In the genomic region with DNA sequence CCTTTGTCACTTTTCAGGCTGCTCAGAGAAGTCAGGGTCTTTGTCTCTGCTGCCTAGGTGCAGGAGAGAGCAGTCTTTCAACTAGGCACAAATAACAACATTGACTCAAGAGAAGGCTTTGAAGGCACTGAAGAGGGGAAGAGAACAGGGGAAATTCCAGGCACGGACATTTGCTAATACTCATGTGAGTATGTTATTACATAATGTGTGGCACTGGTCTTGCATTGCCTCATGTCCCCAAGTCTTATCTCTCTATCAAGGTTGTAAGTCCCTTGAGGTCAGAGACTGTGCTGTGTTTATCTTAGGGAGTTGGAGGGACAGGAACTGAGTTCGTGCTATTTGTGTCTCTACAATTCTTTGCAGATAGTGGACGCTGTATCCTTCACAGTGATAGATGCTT, we compare ENCODE assay signal across 13 cellular contexts.
DNase-seq lines count a peak whose midpoint lies in the region; ATAC-seq, FAIRE-seq and TF ChIP-seq lines count a peak whose summit lies in the region.
"Had no signal": no experiment of that assay in that cellular context is flagged by ENCODE, and none has a peak within 500 bp of the region (broad histone marks: within the 10 kb centered on the region; RNA-seq: fewer than 3 reads in every experiment).

No MANE protein-coding gene starts in this region.

- H3K9me3 Mint-ChIP-seq in activated B cell treated with CpG ODN at 0.5 μM for 24 hours = peaks cover 6% of the 10 kb centered on the region
- peaks cover 22% of the 10 kb centered on the region for H3K9me3 Mint-ChIP-seq in neural progenitor cell
- H3K9me3 Mint-ChIP-seq in activated CD4-positive, alpha-beta T cell treated with anti-CD3 and anti-CD28 coated beads for 36 hours (ENCODE audit: low read depth) = peaks cover 10% of the 10 kb centered on the region

- no peaks in the 10 kb centered on the region for H3K27me3 ChIP-seq in neural progenitor cell
- H3K27me3 ChIP-seq: stomach had no signal

- H3K4me1 ChIP-seq in neural progenitor cell = peaks cover 25% of the 10 kb centered on the region

- H3K4me3 ChIP-seq in neural progenitor cell = no peak overlapping the region
- H3K4me3 ChIP-seq: stomach had no signal

- peaks cover 21% of the 10 kb centered on the region for H3F3A ChIP-seq in neural progenitor cell (ENCODE audit: low read depth)

- TF ChIP-seq CTCF in activated B cell treated with CpG ODN at 0.5 μM for 24 hours (IDR thresholded peaks at IDR 0.05) (no peak), neural progenitor cell (IDR thresholded peaks at IDR 0.05) (no peak)

- no peaks in the 10 kb centered on the region for H3K79me2 ChIP-seq in neural progenitor cell (ENCODE audit: low read depth)

- intact Hi-C loops in activated B cell treated with CpG ODN at 0.5 μM for 24 hours (cut with micrococcal nuclease) = loop anchor here (1.0 to 2.0 kb wide), 3 partner anchors 8 to 229 kb away; a partner anchor contains a TSS
- intact Hi-C loops in activated CD4-positive, alpha-beta T cell treated with anti-CD3 and anti-CD28 coated beads for 36 hours (cut with DNase I, micrococcal nuclease) = loop anchor here in 1 of 2 experiments (5.0 kb wide), 1 partner anchor 97 kb away; a partner anchor contains a TSS

- no peaks in the 10 kb centered on the region for H4K20me1 ChIP-seq in neural progenitor cell (ENCODE audit: low read depth)

- no peak for DNase-seq in GM12892 (ENCODE audit: insufficient read length)
- DNase-seq in Kasumi-1 (lab: John Stamatoyannopoulos, UW) = peak; percentile 33 to 39
- no peak for DNase-seq in activated B cell treated with CpG ODN at 0.5 μM for 24 hours
- DNase-seq in neural progenitor cell (ENCODE audit: low spot score) = no peak
- DNase-seq in hepatic stellate cell (ENCODE audit: low spot score) = no peak
- no peak for DNase-seq in NCI-H446 treated with DMSO at 0.1 percent for 48 hours (lab: John Stamatoyannopoulos, UW)
- no peak for DNase-seq in activated CD4-positive, alpha-beta T cell treated with anti-CD3 and anti-CD28 coated beads for 36 hours
- no peak for DNase-seq in H54 (ENCODE audit: insufficient read length, low spot score)
- DNase-seq: activated T-cell treated with anti-CD3 and anti-CD28 coated beads, Interleukin-2, amount 50 U/mL, for 4 hours; H9; hippocampal formation; stomach had no signal

- no peak overlapping the region for H3K9ac ChIP-seq in neural progenitor cell

- ATAC-seq in activated B cell treated with CpG ODN at 0.5 μM for 24 hours (ENCODE audit: low read depth) = peak; percentile 35
- ATAC-seq in activated CD4-positive, alpha-beta T cell treated with anti-CD3 and anti-CD28 coated beads for 36 hours = no peak
- ATAC-seq: activated T-cell treated with anti-CD3 and anti-CD28 coated beads, Interleukin-2, amount 50 U/mL, for 4 hours had no signal

- peak overlapping the region; percentile 90 for H3K27ac ChIP-seq in neural progenitor cell

- peaks cover 3% of the 10 kb centered on the region for H3K9me3 ChIP-seq in neural progenitor cell (ENCODE audit: low read depth)
- H3K9me3 ChIP-seq: stomach had no signal

- POLR2A ChIA-PET in activated B cell treated with CpG ODN at 0.5 μM for 24 hours (lab: Charles Lee) = interaction anchor here (1.6 to 5.1 kb wide), 6 partner anchors 8 to 113 kb away, joined by 9 to 146 read pairs (median 46); a partner anchor contains a TSS
- POLR2A ChIA-PET in activated CD4-positive, alpha-beta T cell treated with anti-CD3 and anti-CD28 coated beads for 36 hours (lab: Charles Lee) = no interaction called here

- peak; percentile 81 for FAIRE-seq in GM12892 (lab: Jason Lieb, UNC)
- FAIRE-seq in H54 (lab: Jason Lieb, UNC) = no peak
- FAIRE-seq: endothelial cell of umbilical vein had no signal

- peaks cover 4% of the 10 kb centered on the region for H3K36me3 Mint-ChIP-seq in activated B cell treated with CpG ODN at 0.5 μM for 24 hours (ENCODE audit: low read depth)
- H3K36me3 Mint-ChIP-seq in neural progenitor cell = no peaks in the 10 kb centered on the region
- peaks cover 4% of the 10 kb centered on the region for H3K36me3 Mint-ChIP-seq in activated CD4-positive, alpha-beta T cell treated with anti-CD3 and anti-CD28 coated beads for 36 hours (ENCODE audit: low read depth)

- TF ChIP-seq POLR2A in GM12892 (IDR thresholded peaks at IDR 0.05; ENCODE audit: low read depth, low read length) (no peak), H54 (IDR thresholded peaks at IDR 0.05; ENCODE audit: low read depth, low read length) (no peak)

- CTCF ChIA-PET in activated B cell treated with CpG ODN at 0.5 μM for 24 hours (lab: Charles Lee) = no interaction called here
- CTCF ChIA-PET in activated CD4-positive, alpha-beta T cell treated with anti-CD3 and anti-CD28 coated beads for 36 hours (lab: Charles Lee) = no interaction called here

- peak overlapping the region; percentile 64 for H3K4me3 Mint-ChIP-seq in activated B cell treated with CpG ODN at 0.5 μM for 24 hours
- H3K4me3 Mint-ChIP-seq in neural progenitor cell = no peak overlapping the region
- H3K4me3 Mint-ChIP-seq in activated CD4-positive, alpha-beta T cell treated with anti-CD3 and anti-CD28 coated beads for 36 hours = no peak overlapping the region
- H3K4me3 Mint-ChIP-seq: activated T-cell treated with anti-CD3 and anti-CD28 coated beads, Interleukin-2, amount 50 U/mL, for 4 hours; H9 had no signal

- peak overlapping the region; percentile 97 for H3K27ac Mint-ChIP-seq in activated B cell treated with CpG ODN at 0.5 μM for 24 hours
- peak overlapping the region; percentile 23 for H3K27ac Mint-ChIP-seq in neural progenitor cell
- H3K27ac Mint-ChIP-seq in activated CD4-positive, alpha-beta T cell treated with anti-CD3 and anti-CD28 coated beads for 36 hours = no peak overlapping the region
- H3K27ac Mint-ChIP-seq: H9 had no signal

- no peak overlapping the region for H2AFZ ChIP-seq in neural progenitor cell (replicated peaks)

- H3K27me3 Mint-ChIP-seq in activated B cell treated with CpG ODN at 0.5 μM for 24 hours (no peaks in the 10 kb centered on the region), neural progenitor cell (ENCODE audit: insufficient read depth, low read depth) (peaks cover 8% of the 10 kb centered on the region)
- no peaks in the 10 kb centered on the region for H3K27me3 Mint-ChIP-seq in activated CD4-positive, alpha-beta T cell treated with anti-CD3 and anti-CD28 coated beads for 36 hours

- H3K36me3 ChIP-seq in neural progenitor cell = no peaks in the 10 kb centered on the region
- H3K36me3 ChIP-seq: stomach had no signal

- H3K4me2 ChIP-seq in neural progenitor cell = peak overlapping the region; percentile 45

- H3K4me1 Mint-ChIP-seq in activated B cell treated with CpG ODN at 0.5 μM for 24 hours (peaks cover 98% of the 10 kb centered on the region), neural progenitor cell (peaks cover 23% of the 10 kb centered on the region)
- peaks cover 36% of the 10 kb centered on the region for H3K4me1 Mint-ChIP-seq in activated CD4-positive, alpha-beta T cell treated with anti-CD3 and anti-CD28 coated beads for 36 hours
- H3K4me1 Mint-ChIP-seq: H9 had no signal

Comparison
In these comparisons a context has a peak if more than half of its experiments do, and no peak if none do; other contexts are left out.
1. DNase-seq: peak in Kasumi-1 (2 of 2); none in GM12892 (single experiment), activated B cell treated with CpG ODN at 0.5 μM for 24 hours (single experiment), neural progenitor cell (single experiment), hepatic stellate cell (single experiment), NCI-H446 treated with DMSO at 0.1 percent for 48 hours (single experiment), activated CD4-positive, alpha-beta T cell treated with anti-CD3 and anti-CD28 coated beads for 36 hours (single experiment) and H54 (single experiment).